ENCODE assay signal across 13 cellular contexts in genomic region chr3:49362579-49362978, GRCh38. TPM values are rescaled to one million over a fixed set of nuclear protein-coding genes. Genes with fewer than 3 reads are reported as not detected.
DNase-seq lines count a peak whose midpoint lies in the region; ATAC-seq and TF ChIP-seq lines count a peak whose summit lies in the region.
"Had no signal": no experiment of that assay in that cellular context is flagged by ENCODE, and none has a peak within 500 bp of the region (broad histone marks: within the 10 kb centered on the region; RNA-seq: fewer than 3 reads in every experiment).

No MANE protein-coding gene starts in this region.

- no peak overlapping the region for H3K4me2 ChIP-seq in DND-41 (ENCODE audit: insufficient read depth, low read length)

- no peak for TF ChIP-seq CTCF in AG04450 (IDR thresholded peaks at IDR 0.05; ENCODE audit: low read depth, low read length)
- TF ChIP-seq CTCF in DND-41 (IDR thresholded peaks at IDR 0.05; ENCODE audit: borderline replicate concordance, extremely low read depth, low read length, poor library complexity, severe bottlenecking) = no peak
- TF ChIP-seq CTCF in lower lobe of right lung (IDR thresholded peaks at IDR 0.05) = no peak

- peak overlapping the region; percentile 66 to 79 for H3K27ac Mint-ChIP-seq in activated naive CD4-positive, alpha-beta T cell treated with anti-CD3 and anti-CD28 coated beads, Interleukin-2, amount 50 U/mL, for 72 hours

- intact Hi-C loops in lower lobe of right lung (cut with DNase I) = no loop called here

- H3K9me3 ChIP-seq in AG04450 (ENCODE audit: control insufficient read depth, insufficient read depth, low read length) (no peaks in the 10 kb centered on the region; the same call in 1 of the 2 replicates), DND-41 (ENCODE audit: insufficient read depth, low read length, severe bottlenecking) (no peaks in the 10 kb centered on the region), lower lobe of right lung (no peaks in the 10 kb centered on the region)
- H3K9me3 ChIP-seq: BLaER1 treated with 17β-estradiol and CSF1 and Interleukin-3, amounts not matched to agents 10 nM and 100 nM; SJCRH30; upper lobe of right lung had no signal

- H3K4me1 ChIP-seq in DND-41 (ENCODE audit: insufficient read depth, low read length) (peaks cover 51% of the 10 kb centered on the region), lower lobe of right lung (peaks cover 18% of the 10 kb centered on the region)

- H2AFZ ChIP-seq in DND-41 (ENCODE audit: low read depth, low read length) = no peak overlapping the region

- no peak for DNase-seq in AG04450 (ENCODE audit: low read depth, low spot score)
- DNase-seq in DND-41 = no peak
- no peak for DNase-seq in activated naive CD4-positive, alpha-beta T cell treated with anti-CD3 and anti-CD28 coated beads, Interleukin-2, amount 50 U/mL, for 72 hours (ENCODE audit: low spot score in 2 of 2)
- DNase-seq in lower lobe of right lung = no peak
- DNase-seq in mucosa of gallbladder (ENCODE audit: low spot score) = no peak
- no peak for DNase-seq in NCI-H82 (lab: John Stamatoyannopoulos, UW)
- DNase-seq: activated T-cell treated with anti-CD3 and anti-CD28 coated beads for 4 hours; effector memory CD8-positive, alpha-beta T cell; SJCRH30; upper lobe of right lung had no signal

- ATAC-seq in DND-41 (ENCODE audit: insufficient read depth, low read depth) (no peak), lower lobe of right lung (no peak), HG03045 (IDR thresholded peaks at IDR 0.05; ENCODE audit: unreplicated experiment) (no peak), GM21390 (IDR thresholded peaks at IDR 0.05; ENCODE audit: unreplicated experiment) (no peak)
- no peak for ATAC-seq in activated naive CD4-positive, alpha-beta T cell treated with anti-CD3 and anti-CD28 coated beads, Interleukin-2, amount 50 U/mL, for 72 hours
- ATAC-seq: effector memory CD8-positive, alpha-beta T cell had no signal

- CTCF ChIA-PET in AG04450 (lab: Charles Lee) = interaction anchor here (0.7 to 1.6 kb wide), 2 partner anchors 23 to 177 kb away, joined by 3 to 4 read pairs; partner anchors contain the start of gene USP4

- H4K20me1 ChIP-seq in DND-41 (ENCODE audit: insufficient read depth, low read length) = peaks cover 16% of the 10 kb centered on the region

- peaks cover 8 to 46% of the 10 kb centered on the region in 2 donors for H3K36me3 Mint-ChIP-seq in activated naive CD4-positive, alpha-beta T cell treated with anti-CD3 and anti-CD28 coated beads, Interleukin-2, amount 50 U/mL, for 72 hours

- H3K27me3 ChIP-seq in AG04450 (ENCODE audit: control insufficient read depth, insufficient read depth, low read length) (no peaks in the 10 kb centered on the region), DND-41 (ENCODE audit: insufficient read depth, low read length, poor library complexity) (no peaks in the 10 kb centered on the region), lower lobe of right lung (ENCODE audit: low read depth) (no peaks in the 10 kb centered on the region)
- H3K27me3 ChIP-seq: BLaER1 treated with 17β-estradiol and CSF1 and Interleukin-3, amounts not matched to agents 10 nM and 100 nM; SJCRH30; upper lobe of right lung had no signal

- H3K4me3 ChIP-seq in AG04450 (ENCODE audit: low read depth, low read length) = no peak overlapping the region
- no peak overlapping the region for H3K4me3 ChIP-seq in DND-41 (ENCODE audit: low read depth in 1 of 2, low read length in 2 of 2)
- no peak overlapping the region for H3K4me3 ChIP-seq in lower lobe of right lung
- H3K4me3 ChIP-seq: BLaER1 treated with 17β-estradiol and CSF1 and Interleukin-3, amounts not matched to agents 10 nM and 100 nM; SJCRH30; upper lobe of right lung had no signal

- POLR2A ChIA-PET in AG04450 (lab: Yijun Ruan, JAX) = interaction anchor here (0.6 to 1.8 kb wide), 5 partner anchors 10 to 67 kb away, joined by 3 to 7 read pairs (median 5); partner anchors contain the start of genes NICN1, RHOA, TCTA and USP4

- peaks cover 82% of the 10 kb centered on the region for H3K36me3 ChIP-seq in DND-41 (ENCODE audit: insufficient read depth, low read length)
- peaks cover 84% of the 10 kb centered on the region for H3K36me3 ChIP-seq in lower lobe of right lung

- peaks cover 60% of the 10 kb centered on the region for H3K79me2 ChIP-seq in DND-41 (ENCODE audit: insufficient read depth, low read length)

- H3K9ac ChIP-seq in DND-41 (ENCODE audit: low read depth, low read length) = no peak overlapping the region

- H3K9me3 Mint-ChIP-seq in activated naive CD4-positive, alpha-beta T cell treated with anti-CD3 and anti-CD28 coated beads, Interleukin-2, amount 50 U/mL, for 72 hours = no peaks in the 10 kb centered on the region
- H3K9me3 Mint-ChIP-seq: effector memory CD8-positive, alpha-beta T cell had no signal

- H3K27ac ChIP-seq in AG04450 (ENCODE audit: low read depth, low read length) = peak overlapping the region; percentile 68
- H3K27ac ChIP-seq in DND-41 (ENCODE audit: low read length) = 0 out of 2 replicates have a peak overlapping the region, but pooled peaks have one; percentile 13
- H3K27ac ChIP-seq in lower lobe of right lung = peak overlapping the region; percentile 15
- H3K27ac ChIP-seq: SJCRH30, upper lobe of right lung had no signal

RNA-seq across cellular contexts. Expression of gene GPX1, which starts 4.4 kb away (rescaled TPM):
- 434 and 693 TPM in 2 replicates for polyA plus RNA-seq in AG04450 (2011; rRNA removed)
- polyA minus RNA-seq in AG04450 (2011; rRNA and poly(A)+ RNA removed) = 84.5 and 106 TPM in 2 replicates
- 100 to 1,000 TPM; 180 to 264 TPM for total RNA-seq in activated naive CD4-positive, alpha-beta T cell treated with anti-CD3 and anti-CD28 coated beads, Interleukin-2, amount 50 U/mL, for 72 hours
- 450 TPM for total RNA-seq in lower lobe of right lung
- total RNA-seq in mucosa of gallbladder = 296 TPM

RNA-seq across cellular contexts. Expression of gene USP4, which starts 22.7 kb away (rescaled TPM):
- 78.4 and 80.4 TPM in 2 replicates for polyA plus RNA-seq in AG04450 (2011; rRNA removed)
- polyA minus RNA-seq in AG04450 (2011; rRNA and poly(A)+ RNA removed) = 92.7 and 104 TPM in 2 replicates
- 10 to 100 TPM; 76.0 to 92.8 TPM for total RNA-seq in activated naive CD4-positive, alpha-beta T cell treated with anti-CD3 and anti-CD28 coated beads, Interleukin-2, amount 50 U/mL, for 72 hours
- total RNA-seq in lower lobe of right lung = 71.3 TPM
- 60.5 TPM for total RNA-seq in mucosa of gallbladder

RNA-seq across cellular contexts. Expression of gene RHOA, which starts 49.2 kb away (rescaled TPM):
- polyA plus RNA-seq in AG04450 (2011; rRNA removed) = 466 and 505 TPM in 2 replicates
- 602 and 659 TPM in 2 replicates for polyA minus RNA-seq in AG04450 (2011; rRNA and poly(A)+ RNA removed)
- total RNA-seq in activated naive CD4-positive, alpha-beta T cell treated with anti-CD3 and anti-CD28 coated beads, Interleukin-2, amount 50 U/mL, for 72 hours = 100 to 1,000 TPM; 412 to 421 TPM
- total RNA-seq in lower lobe of right lung = 601 TPM
- total RNA-seq in mucosa of gallbladder = 386 TPM

RNA-seq across cellular contexts. Expression of gene TCTA, which starts 49.6 kb away (rescaled TPM):
- 30.4 and 32.0 TPM in 2 replicates for polyA plus RNA-seq in AG04450 (2011; rRNA removed)
- polyA minus RNA-seq in AG04450 (2011; rRNA and poly(A)+ RNA removed) = 17.5 and 18.2 TPM in 2 replicates
- 10 to 100 TPM in 1 of 2 donors, 1 to 10 TPM in 1; 9.2 to 17.0 TPM for total RNA-seq in activated naive CD4-positive, alpha-beta T cell treated with anti-CD3 and anti-CD28 coated beads, Interleukin-2, amount 50 U/mL, for 72 hours
- total RNA-seq in lower lobe of right lung = 38.8 TPM
- total RNA-seq in mucosa of gallbladder = 57.6 TPM

RNA-seq across cellular contexts. Expression of gene AMT, which starts 59.7 kb away (rescaled TPM):
- 5.5 and 7.0 TPM in 2 replicates for polyA plus RNA-seq in AG04450 (2011; rRNA removed)
- 1.4 and 1.9 TPM in 2 replicates for polyA minus RNA-seq in AG04450 (2011; rRNA and poly(A)+ RNA removed)
- total RNA-seq in activated naive CD4-positive, alpha-beta T cell treated with anti-CD3 and anti-CD28 coated beads, Interleukin-2, amount 50 U/mL, for 72 hours = 1 to 10 TPM; 3.1 to 4.9 TPM
- total RNA-seq in lower lobe of right lung (8.4 TPM), mucosa of gallbladder (20.7 TPM)

Comparison
In these comparisons a context has a peak if more than half of its experiments do, and no peak if none do; other contexts are left out.
1. H3K27ac ChIP-seq: peak in every context shown above with its lines; median percentile 68 in AG04450; 15 in lower lobe of right lung; 13 in DND-41.